1 cellular context compared by ENCODE assay signal in the genomic region with DNA sequence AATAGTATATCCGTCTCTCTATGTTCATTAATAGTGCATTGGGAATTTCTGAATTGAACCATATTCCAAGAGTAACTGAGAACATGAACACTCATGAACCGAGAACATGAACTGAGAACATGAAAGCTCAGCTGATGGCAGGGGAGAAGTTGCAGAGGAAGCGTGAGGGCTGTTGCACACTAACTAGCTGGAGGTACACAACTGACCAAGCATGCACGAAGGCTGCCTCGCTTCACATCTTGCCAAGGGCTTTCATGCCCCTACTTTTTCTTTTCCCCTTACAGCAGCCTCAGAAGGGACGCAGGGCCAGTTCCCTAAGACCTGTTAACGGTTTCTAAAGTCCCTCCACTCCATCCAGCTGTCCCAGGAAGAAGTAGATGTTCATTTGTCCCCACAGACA.
TF ChIP-seq lines count a peak whose summit lies in the region.

No MANE protein-coding gene starts in this region.

TF ChIP-seq in GM12878, 131 proteins besides CTCF, POLR2A, EP300 and RAD21:
- TF ChIP-seq KLF5 (IDR thresholded peaks at IDR 0.05; ENCODE audit: partially characterized antibody): no peak
- TF ChIP-seq ZNF274 (IDR thresholded peaks at IDR 0.05; ENCODE audit: insufficient read depth, insufficient read length): no peak
- no peak for TF ChIP-seq HDGF (IDR thresholded peaks at IDR 0.05)
- TF ChIP-seq PAX5 (IDR thresholded peaks at IDR 0.05; ENCODE audit: borderline replicate concordance, low read depth, low read length): no peak
- TF ChIP-seq, protein P1, sequence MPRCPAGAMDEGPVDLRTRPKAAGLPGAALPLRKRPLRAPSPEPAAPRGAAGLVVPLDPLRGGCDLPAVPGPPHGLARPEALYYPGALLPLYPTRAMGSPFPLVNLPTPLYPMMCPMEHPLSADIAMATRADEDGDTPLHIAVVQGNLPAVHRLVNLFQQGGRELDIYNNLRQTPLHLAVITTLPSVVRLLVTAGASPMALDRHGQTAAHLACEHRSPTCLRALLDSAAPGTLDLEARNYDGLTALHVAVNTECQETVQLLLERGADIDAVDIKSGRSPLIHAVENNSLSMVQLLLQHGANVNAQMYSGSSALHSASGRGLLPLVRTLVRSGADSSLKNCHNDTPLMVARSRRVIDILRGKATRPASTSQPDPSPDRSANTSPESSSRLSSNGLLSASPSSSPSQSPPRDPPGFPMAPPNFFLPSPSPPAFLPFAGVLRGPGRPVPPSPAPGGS (IDR thresholded peaks at IDR 0.05; ENCODE audit: borderline replicate concordance, insufficient read depth, low read depth, low read length, poor library complexity, severe bottlenecking): no peak
- no peak for TF ChIP-seq ASH2L (IDR thresholded peaks at IDR 0.05; ENCODE audit: borderline replicate concordance, low read depth)
- no peak for TF ChIP-seq MEF2A (IDR thresholded peaks at IDR 0.05; ENCODE audit: insufficient read depth, low read depth, low read length)
- TF ChIP-seq, protein P2, sequence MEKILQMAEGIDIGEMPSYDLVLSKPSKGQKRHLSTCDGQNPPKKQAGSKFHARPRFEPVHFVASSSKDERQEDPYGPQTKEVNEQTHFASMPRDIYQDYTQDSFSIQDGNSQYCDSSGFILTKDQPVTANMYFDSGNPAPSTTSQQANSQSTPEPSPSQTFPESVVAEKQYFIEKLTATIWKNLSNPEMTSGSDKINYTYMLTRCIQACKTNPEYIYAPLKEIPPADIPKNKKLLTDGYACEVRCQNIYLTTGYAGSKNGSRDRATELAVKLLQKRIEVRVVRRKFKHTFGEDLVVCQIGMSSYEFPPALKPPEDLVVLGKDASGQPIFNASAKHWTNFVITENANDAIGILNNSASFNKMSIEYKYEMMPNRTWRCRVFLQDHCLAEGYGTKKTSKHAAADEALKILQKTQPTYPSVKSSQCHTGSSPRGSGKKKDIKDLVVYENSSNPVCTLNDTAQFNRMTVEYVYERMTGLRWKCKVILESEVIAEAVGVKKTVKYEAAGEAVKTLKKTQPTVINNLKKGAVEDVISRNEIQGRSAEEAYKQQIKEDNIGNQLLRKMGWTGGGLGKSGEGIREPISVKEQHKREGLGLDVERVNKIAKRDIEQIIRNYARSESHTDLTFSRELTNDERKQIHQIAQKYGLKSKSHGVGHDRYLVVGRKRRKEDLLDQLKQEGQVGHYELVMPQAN (conservative IDR thresholded peaks at IDR 0.05): no peak
- no peak for TF ChIP-seq ZBED1 (IDR thresholded peaks at IDR 0.05; ENCODE audit: borderline replicate concordance)
- TF ChIP-seq, protein P3, sequence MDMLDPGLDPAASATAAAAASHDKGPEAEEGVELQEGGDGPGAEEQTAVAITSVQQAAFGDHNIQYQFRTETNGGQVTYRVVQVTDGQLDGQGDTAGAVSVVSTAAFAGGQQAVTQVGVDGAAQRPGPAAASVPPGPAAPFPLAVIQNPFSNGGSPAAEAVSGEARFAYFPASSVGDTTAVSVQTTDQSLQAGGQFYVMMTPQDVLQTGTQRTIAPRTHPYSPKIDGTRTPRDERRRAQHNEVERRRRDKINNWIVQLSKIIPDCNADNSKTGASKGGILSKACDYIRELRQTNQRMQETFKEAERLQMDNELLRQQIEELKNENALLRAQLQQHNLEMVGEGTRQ (IDR thresholded peaks at IDR 0.05; ENCODE audit: borderline replicate concordance, low read depth, low read length): no peak
- TF ChIP-seq CHD2 (IDR thresholded peaks at IDR 0.05; ENCODE audit: borderline replicate concordance, low read depth, low read length): no peak
- no peak for TF ChIP-seq SMARCA5 (IDR thresholded peaks at IDR 0.05)
- TF ChIP-seq, protein P4, sequence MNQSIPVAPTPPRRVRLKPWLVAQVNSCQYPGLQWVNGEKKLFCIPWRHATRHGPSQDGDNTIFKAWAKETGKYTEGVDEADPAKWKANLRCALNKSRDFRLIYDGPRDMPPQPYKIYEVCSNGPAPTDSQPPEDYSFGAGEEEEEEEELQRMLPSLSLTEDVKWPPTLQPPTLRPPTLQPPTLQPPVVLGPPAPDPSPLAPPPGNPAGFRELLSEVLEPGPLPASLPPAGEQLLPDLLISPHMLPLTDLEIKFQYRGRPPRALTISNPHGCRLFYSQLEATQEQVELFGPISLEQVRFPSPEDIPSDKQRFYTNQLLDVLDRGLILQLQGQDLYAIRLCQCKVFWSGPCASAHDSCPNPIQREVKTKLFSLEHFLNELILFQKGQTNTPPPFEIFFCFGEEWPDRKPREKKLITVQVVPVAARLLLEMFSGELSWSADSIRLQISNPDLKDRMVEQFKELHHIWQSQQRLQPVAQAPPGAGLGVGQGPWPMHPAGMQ (IDR thresholded peaks at IDR 0.05; ENCODE audit: borderline replicate concordance): no peak
- no peak for TF ChIP-seq RBBP5 (conservative IDR thresholded peaks at IDR 0.05)
- TF ChIP-seq SRF (IDR thresholded peaks at IDR 0.05; ENCODE audit: low read depth in 2 of 2, low read length in 2 of 2): no peak
- no peak for TF ChIP-seq SMAD1 (IDR thresholded peaks at IDR 0.05; ENCODE audit: low read depth, partially characterized antibody)
- TF ChIP-seq, protein P5, sequence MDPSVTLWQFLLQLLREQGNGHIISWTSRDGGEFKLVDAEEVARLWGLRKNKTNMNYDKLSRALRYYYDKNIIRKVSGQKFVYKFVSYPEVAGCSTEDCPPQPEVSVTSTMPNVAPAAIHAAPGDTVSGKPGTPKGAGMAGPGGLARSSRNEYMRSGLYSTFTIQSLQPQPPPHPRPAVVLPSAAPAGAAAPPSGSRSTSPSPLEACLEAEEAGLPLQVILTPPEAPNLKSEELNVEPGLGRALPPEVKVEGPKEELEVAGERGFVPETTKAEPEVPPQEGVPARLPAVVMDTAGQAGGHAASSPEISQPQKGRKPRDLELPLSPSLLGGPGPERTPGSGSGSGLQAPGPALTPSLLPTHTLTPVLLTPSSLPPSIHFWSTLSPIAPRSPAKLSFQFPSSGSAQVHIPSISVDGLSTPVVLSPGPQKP (IDR thresholded peaks at IDR 0.05; ENCODE audit: low read depth, low read length): no peak
- TF ChIP-seq ETV6 (conservative IDR thresholded peaks at IDR 0.05 in 1 of 2, IDR thresholded peaks at IDR 0.05 in 1 of 2; ENCODE audit: borderline replicate concordance in 1 of 2, low read depth in 1 of 2): no peak
